ENCODE assay signal across 14 cellular contexts in the genomic region with DNA sequence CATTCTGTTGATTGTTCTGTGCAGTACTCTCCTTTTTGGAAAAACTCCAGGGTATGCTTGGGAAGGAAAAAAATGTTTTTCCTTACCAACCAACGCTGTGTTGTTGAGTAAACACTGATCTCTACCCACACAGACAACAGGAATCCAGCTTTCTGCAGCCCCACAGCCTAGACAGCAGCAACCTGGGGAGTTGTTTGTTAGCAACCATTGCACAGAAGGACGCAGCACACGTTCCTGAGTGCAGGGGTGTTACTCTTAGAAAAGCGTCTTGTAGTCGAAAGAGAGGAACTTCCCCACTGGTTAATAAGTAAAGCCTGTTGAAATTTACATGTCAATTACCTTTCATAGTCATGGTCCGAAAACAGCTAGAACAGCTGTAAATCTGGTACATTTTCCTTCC. TPM values are rescaled to one million over a fixed set of nuclear protein-coding genes. Genes with fewer than 3 reads are reported as not detected.
DNase-seq lines count a peak whose midpoint lies in the region; ATAC-seq and TF ChIP-seq lines count a peak whose summit lies in the region.
"Had no signal": no experiment of that assay in that cellular context is flagged by ENCODE, and none has a peak within 500 bp of the region (broad histone marks: within the 10 kb centered on the region; RNA-seq: fewer than 3 reads in every experiment).

No MANE protein-coding gene starts in this region.

- H3K27ac Mint-ChIP-seq in HFFc6, result peak overlapping the region; percentile 78
- peak overlapping the region in 1 of 10 donors; percentile 11 for H3K27ac Mint-ChIP-seq in naive thymus-derived CD8-positive, alpha-beta T cell

- TF ChIP-seq CTCF in HFFc6 (IDR thresholded peaks at IDR 0.05), result no peak
- no peak for TF ChIP-seq CTCF in cardiac fibroblast (IDR thresholded peaks at IDR 0.05; ENCODE audit: low read depth, low read length)
- no peak for TF ChIP-seq CTCF in retinal pigment epithelial cell (conservative IDR thresholded peaks at IDR 0.05; ENCODE audit: low read depth, low read length)

- H3K9me3 Mint-ChIP-seq in HFFc6, result no peaks in the 10 kb centered on the region
- peaks cover 0 to 2% (median 0%) of the 10 kb centered on the region in 9 donors for H3K9me3 Mint-ChIP-seq in naive thymus-derived CD8-positive, alpha-beta T cell
- H3K9me3 Mint-ChIP-seq: activated T-cell treated with anti-CD3 and anti-CD28 coated beads, Interleukin-2, amount 50 U/mL, for 4 hours had no signal

- no peak for ATAC-seq in GM18873 (IDR thresholded peaks at IDR 0.05; ENCODE audit: low FRiP score, unreplicated experiment)
- ATAC-seq in naive thymus-derived CD8-positive, alpha-beta T cell, result no peak
- ATAC-seq: activated T-cell treated with anti-CD3 and anti-CD28 coated beads, Interleukin-2, amount 50 U/mL, for 4 hours; GM12878; HepG2 had no signal

- peaks cover 5% of the 10 kb centered on the region for H3K27me3 Mint-ChIP-seq in HFFc6 (ENCODE audit: insufficient read depth)
- H3K27me3 Mint-ChIP-seq in naive thymus-derived CD8-positive, alpha-beta T cell, result no peaks in the 10 kb centered on the region

- H3K4me3 ChIP-seq in cardiac fibroblast (replicated peaks in 1 of 2; ENCODE audit: low read depth in 2 of 2, low read length in 2 of 2), result no peak overlapping the region
- no peak overlapping the region for H3K4me3 ChIP-seq in retinal pigment epithelial cell (ENCODE audit: low read length)
- H3K4me3 ChIP-seq: GM12878 had no signal

- DNase-seq in HFFc6, result peak; percentile 62
- peak; percentile 68 to 89 for DNase-seq in cardiac fibroblast (ENCODE audit: low read depth in 2 of 2)
- DNase-seq in hepatic stellate cell (ENCODE audit: low spot score), result peak; percentile 37
- peak; percentile 14 for DNase-seq in retinal pigment epithelial cell (ENCODE audit: low read depth)
- no peak for DNase-seq in SIG-M5 treated with dmso at 0.1 percent for 504 hours (lab: John Stamatoyannopoulos, UW; ENCODE audit: unreplicated experiment)
- no peak for DNase-seq in naive thymus-derived CD8-positive, alpha-beta T cell
- no peak for DNase-seq in activated CD4-positive, alpha-beta T cell treated with anti-CD3 and anti-CD28 coated beads, Interleukin-2, amount 50 U/mL, for 4 hours
- DNase-seq: activated T-cell treated with anti-CD3 and anti-CD28 coated beads, Interleukin-2, amount 50 U/mL, for 4 hours; NCI-H2029; occipital lobe; WERI-Rb-1 had no signal

- H3K4me1 Mint-ChIP-seq in HFFc6 (ENCODE audit: low read depth), result peaks cover 40% of the 10 kb centered on the region
- H3K4me1 Mint-ChIP-seq in naive thymus-derived CD8-positive, alpha-beta T cell, result no peaks in the 10 kb centered on the region

- POLR2A ChIA-PET in naive thymus-derived CD8-positive, alpha-beta T cell (lab: Charles Lee), result no interaction called here

- peaks cover 17% of the 10 kb centered on the region for H3K36me3 Mint-ChIP-seq in HFFc6 (ENCODE audit: low read depth)
- peaks cover 9 to 59% (median 38%) of the 10 kb centered on the region in 3 donors for H3K36me3 Mint-ChIP-seq in naive thymus-derived CD8-positive, alpha-beta T cell

- H3K4me3 Mint-ChIP-seq in HFFc6, result no peak overlapping the region
- H3K4me3 Mint-ChIP-seq in naive thymus-derived CD8-positive, alpha-beta T cell, result no peak overlapping the region
- H3K4me3 Mint-ChIP-seq: activated T-cell treated with anti-CD3 and anti-CD28 coated beads, Interleukin-2, amount 50 U/mL, for 4 hours had no signal

RNA-seq across cellular contexts. Expression of a gene that starts 56.6 kb away (rescaled TPM):
- 10 to 100 TPM; 27.3 to 32.3 (median 29.5) TPM for total RNA-seq in HFFc6 (2021; fragmentation: NEBNext Ultra II Directional; extraction: Animal tissue kit (Norgen Biotek cat#: 25700))
- 10 to 100 TPM; 37.2 to 39.5 TPM for total RNA-seq in naive thymus-derived CD8-positive, alpha-beta T cell
- polyA plus RNA-seq in naive thymus-derived CD8-positive, alpha-beta T cell, result 10 to 100 TPM; 37.6 to 41.9 (median 41.7) TPM

Comparison
In these comparisons a context has a peak if more than half of its experiments do, and no peak if none do; other contexts are left out.
1. DNase-seq: peak in HFFc6 (single experiment), cardiac fibroblast (2 of 2), hepatic stellate cell (single experiment) and retinal pigment epithelial cell (single experiment); none in SIG-M5 treated with dmso at 0.1 percent for 504 hours (single experiment), naive thymus-derived CD8-positive, alpha-beta T cell (0 of 10) and activated CD4-positive, alpha-beta T cell treated with anti-CD3 and anti-CD28 coated beads, Interleukin-2, amount 50 U/mL, for 4 hours (0 of 2).